26 cellular contexts compared by ENCODE assay signal in genomic region chr7:158560386-158560785, GRCh38.
"Had no signal": no experiment of that assay in that cellular context is flagged by ENCODE, and none has a peak within 500 bp of the region (broad histone marks: within the 10 kb centered on the region; RNA-seq: fewer than 3 reads in every experiment).

No MANE protein-coding gene starts in this region.

- H3K9me3 ChIP-seq: neutrophil, ovary, psoas muscle, right lobe of liver, sigmoid colon, stomach, thoracic aorta, thyroid gland, tibial nerve, upper lobe of left lung, vagina had no signal

- H3K4me3 ChIP-seq: neural progenitor cell, ovary, psoas muscle, right lobe of liver, sigmoid colon, stomach, thoracic aorta, thyroid gland, tibial nerve, upper lobe of left lung, vagina had no signal

- H3K9ac ChIP-seq: neural progenitor cell, parathyroid adenoma had no signal

- H3K4me2 ChIP-seq: neural progenitor cell had no signal

- DNase-seq: naive thymus-derived CD4-positive, alpha-beta T cell; nucleus accumbens; ovary; psoas muscle; right cardiac atrium; right lobe of liver; sigmoid colon; small intestine; stimulated activated CD4-positive, alpha-beta T cell treated with anti-CD3 and anti-CD28 coated beads, Interleukin-15, amount 100 ng/mL, for 24 hours; stimulated activated CD4-positive, alpha-beta T cell treated with anti-CD3 and anti-CD28 coated beads, Interleukin-2, amount 100 ng/mL, for 24 hours; stimulated activated CD4-positive, alpha-beta T cell treated with anti-CD3 and anti-CD28 coated beads, Interleukin-2, amount 100 ng/mL, for 48 hours; stimulated activated CD4-positive, alpha-beta T cell treated with anti-CD3 and anti-CD28 coated beads, Interleukin-4, amount 100 ng/mL, for 24 hours; stimulated activated naive B cell treated with anti-CD40 and anti-IgM and Interleukin-4, amounts not matched to agents 10 μg/mL and 1 μg/mL and 100 μg/mL, for 72 hours; stimulated activated naive CD4-positive, alpha-beta T cell treated with Interleukin-2 at 50 U/mL for 16 hours; stomach; thyroid gland; trophoblast cell; upper lobe of left lung had no signal

- ATAC-seq: naive thymus-derived CD4-positive, alpha-beta T cell; psoas muscle; right cardiac atrium; right lobe of liver; stimulated activated effector memory CD8-positive, alpha-beta T cell treated with anti-CD3 and anti-CD28 coated beads, Interleukin-12 subunit alpha, Interleukin-12 subunit beta, amount 100 ng/mL, for 72 hours; stimulated activated naive B cell treated with anti-CD40 and anti-IgM and Interleukin-4, amounts not matched to agents 10 μg/mL and 1 μg/mL and 100 μg/mL, for 72 hours had no signal

- FAIRE-seq: small intestine, urothelium cell line had no signal

- H2AFZ ChIP-seq: neural progenitor cell, parathyroid adenoma had no signal

- H3K27me3 ChIP-seq: neural progenitor cell, ovary, right lobe of liver, sigmoid colon, thyroid gland, tibial nerve, upper lobe of left lung, vagina had no signal

- H3K36me3 ChIP-seq: neural progenitor cell, neutrophil, ovary, right lobe of liver, sigmoid colon, thoracic aorta, thyroid gland, tibial nerve, upper lobe of left lung, vagina had no signal

- H3K27ac ChIP-seq: neural progenitor cell, neutrophil, ovary, parathyroid adenoma, psoas muscle, right lobe of liver, sigmoid colon, stomach, thoracic aorta, thyroid gland, tibial nerve, upper lobe of left lung, vagina had no signal

- H3K4me1 ChIP-seq: neural progenitor cell, parathyroid adenoma, psoas muscle, right lobe of liver, thyroid gland, tibial nerve, upper lobe of left lung, vagina had no signal
